In genomic region chr6:32181890-32182529, GRCh38 we compare ENCODE assay signal across 12 cellular contexts. TPM values are rescaled to one million over a fixed set of nuclear protein-coding genes. Genes with fewer than 3 reads are reported as not detected.
DNase-seq lines count a peak whose midpoint lies in the region; ATAC-seq and TF ChIP-seq lines count a peak whose summit lies in the region.
"Had no signal": no experiment of that assay in that cellular context is flagged by ENCODE, and none has a peak within 500 bp of the region (broad histone marks: within the 10 kb centered on the region; RNA-seq: fewer than 3 reads in every experiment).

No MANE protein-coding gene starts in this region.

- intact Hi-C loops in activated CD4-positive, alpha-beta T cell treated with anti-CD3 and anti-CD28 coated beads for 36 hours (cut with DNase I, micrococcal nuclease): no loop called here
- intact Hi-C loops in psoas muscle (cut with DNase I): no loop called here

- H3K27ac Mint-ChIP-seq in activated CD4-positive, alpha-beta T cell treated with anti-CD3 and anti-CD28 coated beads for 36 hours: peak overlapping the region; percentile 19

- H3K4me3 ChIP-seq in adipocyte (ENCODE audit: low read length): no peak overlapping the region
- no peak overlapping the region for H3K4me3 ChIP-seq in psoas muscle
- H3K4me3 ChIP-seq: A549, transverse colon had no signal

- H3K27me3 ChIP-seq in adipocyte (replicated peaks; ENCODE audit: control insufficient read depth, insufficient read depth, low read length): no peaks in the 10 kb centered on the region
- no peaks in the 10 kb centered on the region for H3K27me3 ChIP-seq in psoas muscle (ENCODE audit: insufficient read depth in 3 of 3, low read length in 2 of 3)
- H3K27me3 ChIP-seq: transverse colon had no signal

- peaks cover 53% of the 10 kb centered on the region for H3K36me3 Mint-ChIP-seq in activated CD4-positive, alpha-beta T cell treated with anti-CD3 and anti-CD28 coated beads for 36 hours (ENCODE audit: low read depth)

- peak overlapping the region; percentile 22 for H3K9ac ChIP-seq in adipocyte (ENCODE audit: low read length)

- no peaks in the 10 kb centered on the region for H3K9me3 ChIP-seq in adipocyte (ENCODE audit: control insufficient read depth, low read length)
- no peaks in the 10 kb centered on the region for H3K9me3 ChIP-seq in psoas muscle
- H3K9me3 ChIP-seq: A549, transverse colon had no signal

- DNase-seq in activated CD4-positive, alpha-beta T cell treated with anti-CD3 and anti-CD28 coated beads for 36 hours: no peak
- no peak for DNase-seq in activated CD4-positive, alpha-beta T cell treated with anti-CD3 and anti-CD28 coated beads, Interleukin-2, amount 50 U/mL, for 1 hour
- DNase-seq in adipocyte (ENCODE audit: low read depth) (no peak), psoas muscle (no peak), HK-2 (ENCODE audit: unreplicated experiment) (no peak), DMS53 (lab: John Stamatoyannopoulos, UW) (no peak)
- DNase-seq: activated CD8-positive, alpha-beta memory T cell treated with anti-CD3 and anti-CD28 coated beads for 24 hours; Calu3; MV-4-11; naive B cell; transverse colon had no signal

- CTCF ChIA-PET in activated CD4-positive, alpha-beta T cell treated with anti-CD3 and anti-CD28 coated beads for 36 hours (lab: Charles Lee): no interaction called here

- H3K4me1 Mint-ChIP-seq in activated CD4-positive, alpha-beta T cell treated with anti-CD3 and anti-CD28 coated beads for 36 hours: peaks cover 63% of the 10 kb centered on the region

- 60 to 82% (median 66%) methylated on average over 10 of the region's 10 CpGs for WGBS in psoas muscle, 3 donors

- H3K4me3 Mint-ChIP-seq in activated CD4-positive, alpha-beta T cell treated with anti-CD3 and anti-CD28 coated beads for 36 hours: no peak overlapping the region

- peaks cover 22% of the 10 kb centered on the region for H3K4me1 ChIP-seq in adipocyte (ENCODE audit: control insufficient read depth, insufficient read depth, low read length)
- H3K4me1 ChIP-seq in psoas muscle: peaks cover 30% of the 10 kb centered on the region

- no peak for TF ChIP-seq CTCF in psoas muscle (IDR thresholded peaks at IDR 0.05)

- H3K27ac ChIP-seq in psoas muscle: peak overlapping the region; percentile 55
- H3K27ac ChIP-seq: A549 had no signal

- ATAC-seq in activated CD4-positive, alpha-beta T cell treated with anti-CD3 and anti-CD28 coated beads for 36 hours: no peak
- no peak for ATAC-seq in psoas muscle
- ATAC-seq: A549 had no signal

- no peaks in the 10 kb centered on the region for H3K9me3 Mint-ChIP-seq in activated CD4-positive, alpha-beta T cell treated with anti-CD3 and anti-CD28 coated beads for 36 hours (ENCODE audit: low read depth)

- POLR2A ChIA-PET in activated CD4-positive, alpha-beta T cell treated with anti-CD3 and anti-CD28 coated beads for 36 hours (lab: Charles Lee): interaction anchor here (1.2 to 1.7 kb wide), 2 partner anchors 10 to 13 kb away, joined by 5 to 9 read pairs; partner anchors contain the start of gene GPSM3

- H3K36me3 ChIP-seq in adipocyte (ENCODE audit: control insufficient read depth, insufficient read depth, low read length, severe bottlenecking): peaks cover 34% of the 10 kb centered on the region
- peaks cover 0 to 48% of the 10 kb centered on the region in 2 donors for H3K36me3 ChIP-seq in psoas muscle (ENCODE audit: insufficient read depth in 1 of 2, low read depth in 1 of 2)

- H3K27me3 Mint-ChIP-seq in activated CD4-positive, alpha-beta T cell treated with anti-CD3 and anti-CD28 coated beads for 36 hours: no peaks in the 10 kb centered on the region
- H3K27me3 Mint-ChIP-seq: naive B cell had no signal

RNA-seq across cellular contexts. Expression of gene AGER, which starts 2.0 kb away (rescaled TPM):
- total RNA-seq in activated CD4-positive, alpha-beta T cell treated with anti-CD3 and anti-CD28 coated beads for 36 hours: 10 to 100 TPM; 24.4 to 28.0 TPM
- total RNA-seq in psoas muscle: 1 to 10 TPM in 3 of 4 donors, under 1 TPM in 1; 0.85 to 2.0 (median 1.4) TPM
- 1 to 10 TPM in 1 of 3 donors, under 1 TPM in 2; 0.79 to 1.7 (median 0.91) TPM for polyA plus RNA-seq in psoas muscle

RNA-seq across cellular contexts. Expression of gene RNF5, which starts 3.8 kb away (rescaled TPM):
- total RNA-seq in activated CD4-positive, alpha-beta T cell treated with anti-CD3 and anti-CD28 coated beads for 36 hours: 10 to 100 TPM; 51.7 to 65.6 TPM
- total RNA-seq in psoas muscle: 10 to 100 TPM; 52.0 to 91.1 (median 57.0) TPM
- 100 to 1,000 TPM; 110 to 122 (median 113) TPM for polyA plus RNA-seq in psoas muscle

RNA-seq across cellular contexts. Expression of gene AGPAT1, which starts 6.1 kb away (rescaled TPM):
- 10 to 100 TPM; 30.4 to 30.5 TPM for total RNA-seq in activated CD4-positive, alpha-beta T cell treated with anti-CD3 and anti-CD28 coated beads for 36 hours
- 10 to 100 TPM; 36.8 to 59.8 (median 47.7) TPM for total RNA-seq in psoas muscle
- 10 to 100 TPM; 35.0 to 77.8 (median 38.0) TPM for polyA plus RNA-seq in psoas muscle

RNA-seq across cellular contexts. Expression of gene PBX2, which starts 8.0 kb away (rescaled TPM):
- 10 to 100 TPM; 64.9 to 77.9 TPM for total RNA-seq in activated CD4-positive, alpha-beta T cell treated with anti-CD3 and anti-CD28 coated beads for 36 hours
- 10 to 100 TPM; 36.1 to 46.7 (median 37.5) TPM for total RNA-seq in psoas muscle
- 10 to 100 TPM; 20.4 to 27.4 (median 22.1) TPM for polyA plus RNA-seq in psoas muscle

RNA-seq across cellular contexts. Expression of gene GPSM3, which starts 10.4 kb away (rescaled TPM):
- 10 to 100 TPM; 82.6 to 94.8 TPM for total RNA-seq in activated CD4-positive, alpha-beta T cell treated with anti-CD3 and anti-CD28 coated beads for 36 hours
- total RNA-seq in psoas muscle: 1 to 10 TPM; 1.7 to 5.1 (median 3.5) TPM
- 1 to 10 TPM; 1.5 to 2.7 (median 2.6) TPM for polyA plus RNA-seq in psoas muscle

Comparison
In these comparisons a context has a peak if more than half of its experiments do, and no peak if none do; other contexts are left out.
1. RNA of gene AGER, which starts 2.0 kb away (total RNA-seq): 24.4 to 28.0 TPM in activated CD4-positive, alpha-beta T cell treated with anti-CD3 and anti-CD28 coated beads for 36 hours; 0.85 to 2.0 TPM in psoas muscle; every median in the first group is over 4 times any median in the second.